In genomic region chrX:40146471-40147398, GRCh38 we compare ENCODE assay signal across 8 cellular contexts. TPM values are rescaled to one million over a fixed set of nuclear protein-coding genes. Genes with fewer than 3 reads are reported as not detected.
A peak's percentile ranks its signal among the peaks of the same experiment; 100 is the strongest.
DNase-seq lines count a peak whose midpoint lies in the region; ATAC-seq lines count a peak whose summit lies in the region.

No MANE protein-coding gene starts in this region.

- peak overlapping the region; percentile 55; the same call in 1 of the 2 replicates for H3K9ac ChIP-seq in ES-I3 (ENCODE audit: low read depth, low read length)

- ATAC-seq in left colon (peak; percentile 25), GM21360 (IDR thresholded peaks at IDR 0.05; ENCODE audit: unreplicated experiment) (no peak)
- peak; percentile 47 for ATAC-seq in stimulated activated naive CD8-positive, alpha-beta T cell treated with anti-CD3 and anti-CD28 coated beads, Interleukin-15, Interleukin-2, amounts not matched to agents 100 U/mL and 50 U/mL, for 24 hours

- intact Hi-C loops in left colon (cut with DNase I, micrococcal nuclease), result no loop called here

- H3K36me3 ChIP-seq in ES-I3 (ENCODE audit: insufficient read depth, low read length), result no peaks in the 10 kb centered on the region

- DNase-seq in NCI-H128 (lab: John Stamatoyannopoulos, UW; ENCODE audit: unreplicated experiment) (peak; percentile 50), T47D (ENCODE audit: low read depth in 1 of 2, low spot score in 1 of 2) (peak; percentile 47 to 66), left colon (peak in 1 of 2 donors; percentile 37), T-helper 9 cell (no peak), DMS153 treated with DMSO at 0.1 percent for 48 hours (lab: John Stamatoyannopoulos, UW; ENCODE audit: unreplicated experiment) (no peak)
- DNase-seq in stimulated activated naive CD8-positive, alpha-beta T cell treated with anti-CD3 and anti-CD28 coated beads, Interleukin-15, Interleukin-2, amounts not matched to agents 100 U/mL and 50 U/mL, for 24 hours, result no peak

- in situ Hi-C loops in T47D (cut with HindIII; ENCODE audit: low pct_unique_long_range_greater_than_20kb, low sequenced_read_pairs), result no loop called here

- no peaks in the 10 kb centered on the region for H3K9me3 ChIP-seq in ES-I3 (ENCODE audit: control insufficient read depth, insufficient read depth, low read length)

- peaks cover 28% of the 10 kb centered on the region for H3K4me1 ChIP-seq in ES-I3 (ENCODE audit: insufficient read depth, low read length)

RNA-seq across cellular contexts. Expression of gene BCOR, which starts 49.0 kb away (rescaled TPM):
- 10 to 100 TPM; 19.0 to 24.4 TPM for total RNA-seq in left colon

Comparison
In these comparisons a context has a peak if more than half of its experiments do, and no peak if none do; other contexts are left out.
1. DNase-seq: peak in NCI-H128 (single experiment) and T47D (2 of 2); none in stimulated activated naive CD8-positive, alpha-beta T cell treated with anti-CD3 and anti-CD28 coated beads, Interleukin-15, Interleukin-2, amounts not matched to agents 100 U/mL and 50 U/mL, for 24 hours (single experiment), T-helper 9 cell (single experiment) and DMS153 treated with DMSO at 0.1 percent for 48 hours (single experiment).